9 cellular contexts compared by ENCODE assay signal in genomic region chr11:105937331-105937730, GRCh38.
DNase-seq lines count a peak whose midpoint lies in the region; ATAC-seq and TF ChIP-seq lines count a peak whose summit lies in the region.
"Had no signal": no experiment of that assay in that cellular context is flagged by ENCODE, and none has a peak within 500 bp of the region (broad histone marks: within the 10 kb centered on the region; RNA-seq: fewer than 3 reads in every experiment).

No MANE protein-coding gene starts in this region.

- H3K4me3 Mint-ChIP-seq in brain = peak overlapping the region in 1 of 5 experiments; percentile 55

- DNase-seq in skeletal muscle cell (ENCODE audit: low read depth) = peak; percentile 18
- DNase-seq in activated CD4-positive, alpha-beta T cell treated with anti-CD3 and anti-CD28 coated beads for 48 hours = no peak
- DNase-seq in NOMO-1 treated with DMSO at 0.1 percent for 48 hours (lab: John Stamatoyannopoulos, UW; ENCODE audit: unreplicated experiment) = no peak
- DNase-seq in NCI-H2081 treated with DMSO at 0.1 percent for 48 hours (lab: John Stamatoyannopoulos, UW) = no peak
- DNase-seq: NCI-H446 treated with DMSO at 0.1 percent for 48 hours had no signal

- H3K4me1 Mint-ChIP-seq in brain = peaks cover 30% of the 10 kb centered on the region

- no peaks in the 10 kb centered on the region for H3K9me3 Mint-ChIP-seq in brain

- no peak overlapping the region for H3K4me3 ChIP-seq in skeletal muscle cell (ENCODE audit: low read depth, low read length)

- no peak for TF ChIP-seq CTCF in brain (conservative IDR thresholded peaks at IDR 0.05)

- ATAC-seq in GM19438 (IDR thresholded peaks at IDR 0.05; ENCODE audit: low read depth, unreplicated experiment) = peak; percentile 81
- ATAC-seq in HG03378 (IDR thresholded peaks at IDR 0.05; ENCODE audit: unreplicated experiment) = peak; percentile 92
- ATAC-seq in GM21717 (IDR thresholded peaks at IDR 0.05; ENCODE audit: unreplicated experiment) = no peak

- peak overlapping the region in 3 of 5 experiments; percentile 54 to 87 (median 57) for H3K27ac Mint-ChIP-seq in brain

- H3K36me3 Mint-ChIP-seq in brain = no peaks in the 10 kb centered on the region

- H3K27me3 Mint-ChIP-seq in brain = no peaks in the 10 kb centered on the region
